In genomic region chr15:93037341-93038063, GRCh38 we compare ENCODE assay signal across 9 cellular contexts. TPM values are rescaled to one million over a fixed set of nuclear protein-coding genes. Genes with fewer than 3 reads are reported as not detected.
A peak's percentile ranks its signal among the peaks of the same experiment; 100 is the strongest.
DNase-seq lines count a peak whose midpoint lies in the region; ATAC-seq and TF ChIP-seq lines count a peak whose summit lies in the region.
"Had no signal": no experiment of that assay in that cellular context is flagged by ENCODE, and none has a peak within 500 bp of the region (broad histone marks: within the 10 kb centered on the region; RNA-seq: fewer than 3 reads in every experiment).

No MANE protein-coding gene starts in this region.

- WGBS in psoas muscle, 3 donors: 13 to 19% (median 14%) methylated on average over 17 of the region's 17 CpGs

- H3K9me3 ChIP-seq in psoas muscle: no peaks in the 10 kb centered on the region

- intact Hi-C loops in psoas muscle (cut with DNase I): loop anchor here (10.0 kb wide), 4 partner anchors 117 to 937 kb away; no protein-coding TSS in a partner anchor

- peak; percentile 61 to 71 (median 70) for ATAC-seq in psoas muscle

- no peaks in the 10 kb centered on the region for H3K36me3 ChIP-seq in psoas muscle (ENCODE audit: insufficient read depth in 1 of 2, low read depth in 1 of 2)

- H3K4me1 ChIP-seq in psoas muscle: peaks cover 16% of the 10 kb centered on the region

- peak overlapping the region; percentile 57 for H3K27ac ChIP-seq in psoas muscle

- DNase-seq in GM03348 (ENCODE audit: low spot score) (peak; percentile 70), OCI-M1 (lab: John Stamatoyannopoulos, UW) (peak; percentile 45), fibroblast of the aortic adventitia (ENCODE audit: low read depth) (peak; percentile 68), psoas muscle (peak; percentile 69 to 86), ureter (ENCODE audit: low spot score) (no peak), SHP77 treated with DMSO at 0.1 percent for 48 hours (lab: John Stamatoyannopoulos, UW) (no peak), NCI-H345 treated with DMSO at 0.1 percent for 48 hours (lab: John Stamatoyannopoulos, UW; ENCODE audit: unreplicated experiment) (no peak)
- DNase-seq in central memory CD4-positive, alpha-beta T cell: no peak

- peak; percentile 52 for TF ChIP-seq CTCF in fibroblast of the aortic adventitia (IDR thresholded peaks at IDR 0.05; ENCODE audit: insufficient read depth, low read length)
- TF ChIP-seq CTCF in psoas muscle (IDR thresholded peaks at IDR 0.05): peak; percentile 20

- no peak overlapping the region for H3K4me3 ChIP-seq in fibroblast of the aortic adventitia (ENCODE audit: low read depth, low read length)
- H3K4me3 ChIP-seq in psoas muscle: no peak overlapping the region

- H3K27me3 ChIP-seq in psoas muscle (ENCODE audit: insufficient read depth in 3 of 3, low read length in 2 of 3): no peaks in the 10 kb centered on the region

RNA-seq across cellular contexts. Expression of gene RGMA, which starts 51.5 kb away (rescaled TPM):
- total RNA-seq in fibroblast of the aortic adventitia (ENCODE audit: low replicate concordance): 3.1 and 6.1 TPM in 2 replicates
- 100 to 1,000 TPM in 2 of 4 donors, 10 to 100 TPM in 2; 45.8 to 217 (median 103) TPM for total RNA-seq in psoas muscle
- polyA plus RNA-seq in psoas muscle: 100 to 1,000 TPM in 2 of 3 donors, 10 to 100 TPM in 1; 39.2 to 187 (median 129) TPM
- total RNA-seq in ureter: 6.4 TPM
- total RNA-seq: T-helper 2 cell treated with Interferon-gamma antibody and Interleukin-4, amounts not matched to agents 100 ng/mL and 5 ng/mL, for 36 hours had no signal

Comparison
In these comparisons a context has a peak if more than half of its experiments do, and no peak if none do; other contexts are left out.
1. DNase-seq: peak in GM03348 (single experiment), OCI-M1 (single experiment), fibroblast of the aortic adventitia (single experiment) and psoas muscle (2 of 2); none in central memory CD4-positive, alpha-beta T cell (single experiment), ureter (single experiment), SHP77 treated with DMSO at 0.1 percent for 48 hours (single experiment) and NCI-H345 treated with DMSO at 0.1 percent for 48 hours (single experiment).